In genomic region chr19:4366666-4367335, GRCh38 we compare ENCODE assay signal across 20 cellular contexts. TPM values are rescaled to one million over a fixed set of nuclear protein-coding genes. Genes with fewer than 3 reads are reported as not detected.
DNase-seq lines count a peak whose midpoint lies in the region; ATAC-seq, FAIRE-seq and TF ChIP-seq lines count a peak whose summit lies in the region.
"Had no signal": no experiment of that assay in that cellular context is flagged by ENCODE, and none has a peak within 500 bp of the region (broad histone marks: within the 10 kb centered on the region; RNA-seq: fewer than 3 reads in every experiment).

No MANE protein-coding gene starts in this region.

- no peaks in the 10 kb centered on the region for H3K9me3 ChIP-seq in MM.1S (replicated peaks; ENCODE audit: insufficient read depth, low read length)
- H3K9me3 ChIP-seq: BE2C had no signal

- H3K4me1 ChIP-seq in MM.1S (ENCODE audit: low read length): peaks cover 29% of the 10 kb centered on the region

- peaks cover 30% of the 10 kb centered on the region for H3K4me1 Mint-ChIP-seq in T-helper 2 cell treated with Interferon-gamma antibody and Interleukin-4, amounts not matched to agents 5 μg/mL and 100 μg/mL, for 36 hours (ENCODE audit: low read depth)
- H3K4me1 Mint-ChIP-seq in activated B cell treated with CpG ODN at 0.5 μM for 24 hours (peaks cover 43% of the 10 kb centered on the region), memory B cell (peaks cover 28% of the 10 kb centered on the region)

- no peaks in the 10 kb centered on the region for H3K9me2 ChIP-seq in MM.1S (replicated peaks; ENCODE audit: insufficient read depth, low read length)

- H3K27ac ChIP-seq in MM.1S (ENCODE audit: low read length): no peak overlapping the region

- ATAC-seq in activated B cell treated with CpG ODN at 0.5 μM for 24 hours (ENCODE audit: low read depth) (no peak), memory B cell (ENCODE audit: low read depth) (no peak)
- ATAC-seq: left colon had no signal

- POLR2A ChIA-PET in activated B cell treated with CpG ODN at 0.5 μM for 24 hours (lab: Charles Lee): interaction anchor here (0.7 to 1.4 kb wide), 3 partner anchors 19 to 258 kb away, joined by 3 to 5 read pairs (median 3); partner anchors contain the start of gene SH3GL1

- no peak for DNase-seq in T-helper 2 cell treated with Interferon-gamma antibody and Interleukin-4, amounts not matched to agents 5 μg/mL and 100 μg/mL, for 36 hours (ENCODE audit: low spot score)
- DNase-seq in T-helper 2 cell (no peak), activated B cell treated with CpG ODN at 0.5 μM for 24 hours (no peak), memory B cell (ENCODE audit: low spot score in 2 of 2) (no peak), posterior vena cava (ENCODE audit: low spot score) (peak; percentile 77), RCC 7860 (ENCODE audit: low spot score) (no peak), NCI-H1694 treated with DMSO at 0.1 percent for 48 hours (lab: John Stamatoyannopoulos, UW) (no peak), MM.1S (no peak)
- DNase-seq: 8988T; activated CD4-positive, alpha-beta T cell treated with anti-CD3 and anti-CD28 coated beads, Interleukin-2, amount 50 U/mL, for 1 hour; activated T-cell treated with anti-CD3 and anti-CD28 coated beads, Interleukin-2, amount 50 U/mL, for 1 hour; BE2C; left colon; NCI-H1105; NCI-H2107; NCI-H524 treated with DMSO at 0.1 percent for 48 hours; stimulated activated CD4-positive, alpha-beta T cell treated with anti-CD3 and anti-CD28 coated beads, Interleukin-12 subunit alpha, Interleukin-12 subunit beta, amount 100 ng/mL, for 4 hours; stimulated activated CD8-positive, alpha-beta memory T cell treated with anti-CD3 and anti-CD28 coated beads, Interleukin-4, amount 100 ng/mL, for 48 hours had no signal

- peaks cover 22% of the 10 kb centered on the region for H3F3A ChIP-seq in MM.1S (ENCODE audit: insufficient read depth, low read length)

- H4K20me1 ChIP-seq in MM.1S (ENCODE audit: insufficient read depth, low read length): no peaks in the 10 kb centered on the region; the same call in 1 of the 2 replicates

- no peaks in the 10 kb centered on the region for H3K27me3 Mint-ChIP-seq in T-helper 2 cell treated with Interferon-gamma antibody and Interleukin-4, amounts not matched to agents 5 μg/mL and 100 μg/mL, for 36 hours (ENCODE audit: low read depth)
- H3K27me3 Mint-ChIP-seq in activated B cell treated with CpG ODN at 0.5 μM for 24 hours (no peaks in the 10 kb centered on the region), memory B cell (no peaks in the 10 kb centered on the region)
- H3K27me3 Mint-ChIP-seq: activated naive CD4-positive, alpha-beta T cell treated with anti-CD3 and anti-CD28 coated beads, Interleukin-2, amount 50 U/mL, for 24 hours had no signal

- H3K4me3 Mint-ChIP-seq in T-helper 2 cell treated with Interferon-gamma antibody and Interleukin-4, amounts not matched to agents 5 μg/mL and 100 μg/mL, for 36 hours: no peak overlapping the region
- H3K4me3 Mint-ChIP-seq in activated B cell treated with CpG ODN at 0.5 μM for 24 hours (no peak overlapping the region), memory B cell (no peak overlapping the region)
- H3K4me3 Mint-ChIP-seq: activated naive CD4-positive, alpha-beta T cell treated with anti-CD3 and anti-CD28 coated beads, Interleukin-2, amount 50 U/mL, for 24 hours had no signal

- H3K9me3 Mint-ChIP-seq in T-helper 2 cell treated with Interferon-gamma antibody and Interleukin-4, amounts not matched to agents 5 μg/mL and 100 μg/mL, for 36 hours: no peaks in the 10 kb centered on the region
- no peaks in the 10 kb centered on the region for H3K9me3 Mint-ChIP-seq in activated B cell treated with CpG ODN at 0.5 μM for 24 hours
- H3K9me3 Mint-ChIP-seq in memory B cell: no peaks in the 10 kb centered on the region
- H3K9me3 Mint-ChIP-seq: activated naive CD4-positive, alpha-beta T cell treated with anti-CD3 and anti-CD28 coated beads, Interleukin-2, amount 50 U/mL, for 24 hours had no signal

- H3K9ac ChIP-seq in MM.1S (ENCODE audit: low read length): no peak overlapping the region

- no peaks in the 10 kb centered on the region for H3K27me3 ChIP-seq in MM.1S (replicated peaks; ENCODE audit: insufficient read depth, low read length)
- H3K27me3 ChIP-seq: BE2C had no signal

- CTCF ChIA-PET in activated B cell treated with CpG ODN at 0.5 μM for 24 hours (lab: Charles Lee): interaction anchor here (4.2 kb wide), 1 partner anchor 34 kb away, joined by 31 read pairs; the partner anchor contains the start of gene SH3GL1

- peak overlapping the region; percentile 49 for H3K27ac Mint-ChIP-seq in T-helper 2 cell treated with Interferon-gamma antibody and Interleukin-4, amounts not matched to agents 5 μg/mL and 100 μg/mL, for 36 hours
- H3K27ac Mint-ChIP-seq in activated B cell treated with CpG ODN at 0.5 μM for 24 hours (peak overlapping the region; percentile 92), memory B cell (peak overlapping the region; percentile 93)

- 0 out of 2 replicates have a peak, but pooled peaks cover 4% of the 10 kb centered on the region for H3K36me3 ChIP-seq in MM.1S (replicated peaks; ENCODE audit: insufficient read depth, low read length)

- H3K4me2 ChIP-seq in MM.1S (ENCODE audit: low read depth, low read length): no peak overlapping the region

- no peak overlapping the region for H2AFZ ChIP-seq in MM.1S (ENCODE audit: low read length)

- intact Hi-C loops in activated B cell treated with CpG ODN at 0.5 μM for 24 hours (cut with micrococcal nuclease) (loop anchor here (5.0 kb wide), 1 partner anchor 106 kb away; the partner anchor contains the start of gene HDGFL2), posterior vena cava (cut with DNase I) (no loop called here)

- no peak for TF ChIP-seq CTCF in activated B cell treated with CpG ODN at 0.5 μM for 24 hours (IDR thresholded peaks at IDR 0.05)
- no peak for TF ChIP-seq CTCF in MM.1S (IDR thresholded peaks at IDR 0.05; ENCODE audit: low read length)

- H3K4me3 ChIP-seq in MM.1S (ENCODE audit: low read length): no peak overlapping the region

- peaks cover 22% of the 10 kb centered on the region for H3K36me3 Mint-ChIP-seq in T-helper 2 cell treated with Interferon-gamma antibody and Interleukin-4, amounts not matched to agents 5 μg/mL and 100 μg/mL, for 36 hours (ENCODE audit: low read depth)
- H3K36me3 Mint-ChIP-seq in activated B cell treated with CpG ODN at 0.5 μM for 24 hours (ENCODE audit: low read depth): peaks cover 29% of the 10 kb centered on the region
- peaks cover 5% of the 10 kb centered on the region for H3K36me3 Mint-ChIP-seq in memory B cell

- H3K79me2 ChIP-seq in MM.1S (ENCODE audit: low read length): peaks cover 33% of the 10 kb centered on the region

- no peak for FAIRE-seq in RCC 7860 (lab: Jason Lieb, UNC)
- FAIRE-seq: G401.6 had no signal

RNA-seq across cellular contexts. Expression of gene MPND, which starts 23.4 kb away (rescaled TPM):
- total RNA-seq in activated B cell treated with CpG ODN at 0.5 μM for 24 hours (25.2 and 29.8 TPM in 2 replicates), posterior vena cava (10 to 100 TPM; 11.2 to 12.1 TPM)

RNA-seq across cellular contexts. Expression of gene STAP2, which starts 28.2 kb away (rescaled TPM):
- total RNA-seq in activated B cell treated with CpG ODN at 0.5 μM for 24 hours: 1.1 and 1.3 TPM in 2 replicates
- total RNA-seq in posterior vena cava: 1 to 10 TPM; 2.1 to 2.7 TPM

RNA-seq across cellular contexts. Expression of gene SH3GL1, which starts 33.5 kb away (rescaled TPM):
- total RNA-seq in activated B cell treated with CpG ODN at 0.5 μM for 24 hours (33.8 and 43.7 TPM in 2 replicates), posterior vena cava (10 to 100 TPM; 77.5 to 88.8 TPM)

RNA-seq across cellular contexts. Expression of gene CHAF1A, which starts 35.6 kb away (rescaled TPM):
- total RNA-seq in activated B cell treated with CpG ODN at 0.5 μM for 24 hours: 13.9 and 19.2 TPM in 2 replicates
- total RNA-seq in posterior vena cava: 1 to 10 TPM; 6.0 to 9.5 TPM
